ENCODE assay signal across 2 cellular contexts in the genomic region with DNA sequence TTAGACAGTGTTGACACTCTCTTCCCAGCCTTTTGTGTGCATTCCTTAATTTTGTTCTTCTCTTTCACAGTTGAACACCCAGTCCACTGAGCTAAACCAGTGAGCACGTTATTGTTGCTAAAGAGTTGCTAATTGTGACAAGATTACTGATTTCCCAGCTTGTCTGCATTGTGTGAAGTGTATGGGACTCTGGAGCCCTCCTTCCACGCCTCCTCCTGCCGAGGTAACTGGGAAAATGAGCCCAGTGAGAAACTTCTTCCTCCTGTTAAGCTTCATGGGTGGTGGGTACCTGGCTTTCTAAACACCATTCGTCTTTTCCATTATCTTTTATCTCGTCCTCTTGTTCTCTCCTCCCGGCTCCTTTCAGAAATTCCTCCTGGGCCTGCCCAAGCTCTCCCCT.
TF ChIP-seq lines count a peak whose summit lies in the region.

No MANE protein-coding gene starts in this region.

TF ChIP-seq in HepG2, 621 proteins besides CTCF, POLR2A, EP300 and RAD21:
- TF ChIP-seq SOX13 (IDR thresholded peaks at IDR 0.05) (no peak), SOX13 (CRISPR knock-in tag; conservative IDR thresholded peaks at IDR 0.05 in 1 of 2, IDR thresholded peaks at IDR 0.05 in 1 of 2) (no peak), SRSF9 (IDR thresholded peaks at IDR 0.05; ENCODE audit: borderline replicate concordance, insufficient read depth, low read depth, low read length, poor library complexity, severe bottlenecking) (no peak), TBL1XR1 (IDR thresholded peaks at IDR 0.05; ENCODE audit: borderline replicate concordance, low read length, partially characterized antibody) (no peak), ZNF761 (CRISPR knock-in tag; conservative IDR thresholded peaks at IDR 0.05) (no peak), TCF12 (IDR thresholded peaks at IDR 0.05) (no peak), TCF12 (CRISPR knock-in tag; IDR thresholded peaks at IDR 0.05) (no peak), GATAD1 (CRISPR knock-in tag; IDR thresholded peaks at IDR 0.05) (no peak)
- TF ChIP-seq, protein P1, sequence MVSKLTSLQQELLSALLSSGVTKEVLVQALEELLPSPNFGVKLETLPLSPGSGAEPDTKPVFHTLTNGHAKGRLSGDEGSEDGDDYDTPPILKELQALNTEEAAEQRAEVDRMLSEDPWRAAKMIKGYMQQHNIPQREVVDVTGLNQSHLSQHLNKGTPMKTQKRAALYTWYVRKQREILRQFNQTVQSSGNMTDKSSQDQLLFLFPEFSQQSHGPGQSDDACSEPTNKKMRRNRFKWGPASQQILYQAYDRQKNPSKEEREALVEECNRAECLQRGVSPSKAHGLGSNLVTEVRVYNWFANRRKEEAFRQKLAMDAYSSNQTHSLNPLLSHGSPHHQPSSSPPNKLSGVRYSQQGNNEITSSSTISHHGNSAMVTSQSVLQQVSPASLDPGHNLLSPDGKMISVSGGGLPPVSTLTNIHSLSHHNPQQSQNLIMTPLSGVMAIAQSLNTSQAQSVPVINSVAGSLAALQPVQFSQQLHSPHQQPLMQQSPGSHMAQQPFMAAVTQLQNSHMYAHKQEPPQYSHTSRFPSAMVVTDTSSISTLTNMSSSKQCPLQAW (CRISPR knock-in tag; IDR thresholded peaks at IDR 0.05): no peak
- TF ChIP-seq, protein P2, sequence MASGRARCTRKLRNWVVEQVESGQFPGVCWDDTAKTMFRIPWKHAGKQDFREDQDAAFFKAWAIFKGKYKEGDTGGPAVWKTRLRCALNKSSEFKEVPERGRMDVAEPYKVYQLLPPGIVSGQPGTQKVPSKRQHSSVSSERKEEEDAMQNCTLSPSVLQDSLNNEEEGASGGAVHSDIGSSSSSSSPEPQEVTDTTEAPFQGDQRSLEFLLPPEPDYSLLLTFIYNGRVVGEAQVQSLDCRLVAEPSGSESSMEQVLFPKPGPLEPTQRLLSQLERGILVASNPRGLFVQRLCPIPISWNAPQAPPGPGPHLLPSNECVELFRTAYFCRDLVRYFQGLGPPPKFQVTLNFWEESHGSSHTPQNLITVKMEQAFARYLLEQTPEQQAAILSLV (CRISPR knock-in tag; IDR thresholded peaks at IDR 0.05; ENCODE audit: borderline replicate concordance): no peak

TF ChIP-seq in H1, 55 proteins besides CTCF, POLR2A, EP300 and RAD21:
- TF ChIP-seq HDAC6 (IDR thresholded peaks at IDR 0.05; ENCODE audit: low read depth, low read length): no peak
- TF ChIP-seq NANOG (IDR thresholded peaks at IDR 0.05; ENCODE audit: insufficient read depth, low read depth, low read length, poor library complexity, severe bottlenecking): no peak
- TF ChIP-seq, protein P3, sequence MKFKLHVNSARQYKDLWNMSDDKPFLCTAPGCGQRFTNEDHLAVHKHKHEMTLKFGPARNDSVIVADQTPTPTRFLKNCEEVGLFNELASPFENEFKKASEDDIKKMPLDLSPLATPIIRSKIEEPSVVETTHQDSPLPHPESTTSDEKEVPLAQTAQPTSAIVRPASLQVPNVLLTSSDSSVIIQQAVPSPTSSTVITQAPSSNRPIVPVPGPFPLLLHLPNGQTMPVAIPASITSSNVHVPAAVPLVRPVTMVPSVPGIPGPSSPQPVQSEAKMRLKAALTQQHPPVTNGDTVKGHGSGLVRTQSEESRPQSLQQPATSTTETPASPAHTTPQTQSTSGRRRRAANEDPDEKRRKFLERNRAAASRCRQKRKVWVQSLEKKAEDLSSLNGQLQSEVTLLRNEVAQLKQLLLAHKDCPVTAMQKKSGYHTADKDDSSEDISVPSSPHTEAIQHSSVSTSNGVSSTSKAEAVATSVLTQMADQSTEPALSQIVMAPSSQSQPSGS (IDR thresholded peaks at IDR 0.05; ENCODE audit: low read length): no peak
